In genomic region chr1:223081181-223081994, GRCh38 we compare ENCODE assay signal across 8 cellular contexts.
DNase-seq lines count a peak whose midpoint lies in the region; ATAC-seq and TF ChIP-seq lines count a peak whose summit lies in the region.

No MANE protein-coding gene starts in this region.

- ATAC-seq in GM19372 (IDR thresholded peaks at IDR 0.05; ENCODE audit: low read depth, unreplicated experiment) (peak; percentile 99), HG03469 (IDR thresholded peaks at IDR 0.05; ENCODE audit: unreplicated experiment) (peak; percentile 93), lower lobe of right lung (peak; percentile 94 to 97)

- no peaks in the 10 kb centered on the region for H3K36me3 ChIP-seq in lower lobe of right lung

- H3K27ac ChIP-seq in C4-2B (peak overlapping the region; percentile 22; the same call in 1 of the 2 replicates), lower lobe of right lung (peak overlapping the region; percentile 70)

- intact Hi-C loops in lower lobe of right lung (cut with DNase I) = loop anchor here (10.0 kb wide), 1 partner anchor 287 kb away; no protein-coding TSS in a partner anchor

- peak overlapping the region; percentile 42 for H3K4me3 ChIP-seq in lower lobe of right lung

- peak; percentile 60 for DNase-seq in NCI-H524 treated with DMSO at 0.1 percent for 48 hours (lab: John Stamatoyannopoulos, UW)
- DNase-seq in activated CD4-positive, alpha-beta T cell treated with anti-CD3 and anti-CD28 coated beads, Interleukin-2, amount 50 U/mL, for 24 hours (ENCODE audit: low read depth in 1 of 2, low spot score in 1 of 2) = peak; percentile 41 to 55
- peak; percentile 44 to 80 for DNase-seq in dermis microvascular lymphatic vessel endothelial cell (ENCODE audit: low read depth in 2 of 2)
- DNase-seq in lower lobe of right lung = peak; percentile 89
- DNase-seq in stimulated activated CD4-positive, alpha-beta T cell treated with anti-CD3 and anti-CD28 coated beads, Interleukin-4, amount 100 ng/mL, for 4 hours = peak; percentile 66 to 70

- H3K4me1 ChIP-seq in lower lobe of right lung = peaks cover 22% of the 10 kb centered on the region

- no peaks in the 10 kb centered on the region for H3K27me3 ChIP-seq in lower lobe of right lung (ENCODE audit: low read depth)

- no peaks in the 10 kb centered on the region for H3K9me3 ChIP-seq in lower lobe of right lung

- TF ChIP-seq CTCF in C4-2B (conservative IDR thresholded peaks at IDR 0.05) (peak; percentile 98), lower lobe of right lung (IDR thresholded peaks at IDR 0.05) (peak; percentile 95)

Comparison
In these comparisons a context has a peak if more than half of its experiments do, and no peak if none do; other contexts are left out.
1. Peak in every context shown above with its lines: DNase-seq, ATAC-seq, H3K4me3 ChIP-seq and H3K27ac ChIP-seq.